In the genomic region with DNA sequence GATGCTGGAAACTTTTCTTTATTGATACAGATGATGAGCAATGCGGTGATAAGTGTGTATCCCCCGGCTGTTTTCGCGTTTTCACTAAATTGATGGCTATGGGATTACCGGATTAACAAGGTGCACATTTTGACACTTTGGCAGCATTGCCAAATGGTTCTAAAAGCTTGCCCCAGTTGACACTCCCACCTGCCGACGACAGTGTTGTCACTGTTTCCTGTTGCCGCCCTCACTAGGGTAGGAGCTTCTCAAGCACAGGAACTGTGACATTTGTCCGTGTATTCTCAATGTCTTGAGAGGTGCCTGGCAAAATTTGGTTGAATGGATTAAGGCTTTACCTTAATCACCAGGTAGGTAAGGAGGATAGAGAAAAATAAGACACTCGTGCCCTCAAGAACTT, we compare ENCODE assay signal across 8 cellular contexts. TPM values are rescaled to one million over a fixed set of nuclear protein-coding genes. Genes with fewer than 3 reads are reported as not detected.
A peak's percentile ranks its signal among the peaks of the same experiment; 100 is the strongest.
DNase-seq lines count a peak whose midpoint lies in the region; ATAC-seq, FAIRE-seq and TF ChIP-seq lines count a peak whose summit lies in the region.

No MANE protein-coding gene starts in this region.

- ATAC-seq in GM21786 (IDR thresholded peaks at IDR 0.05; ENCODE audit: unreplicated experiment) (no peak), GM21717 (IDR thresholded peaks at IDR 0.05; ENCODE audit: unreplicated experiment) (no peak)

- H3K27ac Mint-ChIP-seq in activated naive CD4-positive, alpha-beta T cell treated with anti-CD3 and anti-CD28 coated beads, Interleukin-2, amount 50 U/mL, for 24 hours: peak overlapping the region; percentile 93

- peaks cover 38 to 100% (median 87%) of the 10 kb centered on the region in 6 donors for H3K4me1 ChIP-seq in spleen

- peak overlapping the region; percentile 79 to 97 (median 96) for H3K27ac ChIP-seq in spleen

- DNase-seq in GM19239 (ENCODE audit: insufficient read length, low spot score) (no peak), spleen (peak; percentile 95), UCSD-AML1 (lab: John Stamatoyannopoulos, UW; ENCODE audit: unreplicated experiment) (no peak), posterior cingulate gyrus (no peak)

- no peaks in the 10 kb centered on the region for H3K9me3 ChIP-seq in spleen

- FAIRE-seq in GM19239 (lab: Jason Lieb, UNC): peak; percentile 87

- no peaks in the 10 kb centered on the region for H3K36me3 Mint-ChIP-seq in activated naive CD4-positive, alpha-beta T cell treated with anti-CD3 and anti-CD28 coated beads, Interleukin-2, amount 50 U/mL, for 24 hours

- intact Hi-C loops in spleen (cut with DNase I; ENCODE audit: low total_unique reads) (loop anchor here (10.0 kb wide), 1 partner anchor 234 kb away; no protein-coding TSS in a partner anchor), posterior cingulate gyrus (cut with DNase I) (loop anchor here (10.0 kb wide), 1 partner anchor 244 kb away; no protein-coding TSS in a partner anchor)

- 18 to 33% (median 22%) methylated on average over 10 of the region's 10 CpGs for WGBS in spleen, 5 donors

- peak overlapping the region in 3 of 8 donors; percentile 4 to 58 (median 7) for H3K4me3 ChIP-seq in spleen

- peak overlapping the region; percentile 85 for H3K4me3 Mint-ChIP-seq in activated naive CD4-positive, alpha-beta T cell treated with anti-CD3 and anti-CD28 coated beads, Interleukin-2, amount 50 U/mL, for 24 hours

- TF ChIP-seq CTCF in spleen (IDR thresholded peaks at IDR 0.05 in 8 of 11, conservative IDR thresholded peaks at IDR 0.05 in 3 of 11): no peak

- peaks cover 0 to 22% (median 0%) of the 10 kb centered on the region in 6 donors for H3K36me3 ChIP-seq in spleen

- H3K27me3 Mint-ChIP-seq in activated naive CD4-positive, alpha-beta T cell treated with anti-CD3 and anti-CD28 coated beads, Interleukin-2, amount 50 U/mL, for 24 hours: no peaks in the 10 kb centered on the region

- no peaks in the 10 kb centered on the region for H3K27me3 ChIP-seq in spleen (replicated peaks in 1 of 7)

- H3K9me3 Mint-ChIP-seq in activated naive CD4-positive, alpha-beta T cell treated with anti-CD3 and anti-CD28 coated beads, Interleukin-2, amount 50 U/mL, for 24 hours: no peaks in the 10 kb centered on the region

- peak; percentile 54; the same call in 1 of the 2 replicates for TF ChIP-seq POLR2A in Raji (IDR thresholded peaks at IDR 0.05; ENCODE audit: insufficient read depth, low read depth, low read length)
- TF ChIP-seq POLR2A in spleen (IDR thresholded peaks at IDR 0.05): peak in 2 of 3 donors; percentile 15 to 35

- H3K4me1 Mint-ChIP-seq in activated naive CD4-positive, alpha-beta T cell treated with anti-CD3 and anti-CD28 coated beads, Interleukin-2, amount 50 U/mL, for 24 hours: peaks cover 94% of the 10 kb centered on the region

RNA-seq across cellular contexts. Expression of a gene that starts 9.8 kb away (rescaled TPM):
- total RNA-seq in spleen: 10 to 100 TPM; 13.5 to 30.0 (median 21.2) TPM
- 10 to 100 TPM in 2 of 3 donors, 1 to 10 TPM in 1; 6.2 to 12.4 (median 11.9) TPM for polyA plus RNA-seq in spleen
